9 cellular contexts compared by ENCODE assay signal in the genomic region with DNA sequence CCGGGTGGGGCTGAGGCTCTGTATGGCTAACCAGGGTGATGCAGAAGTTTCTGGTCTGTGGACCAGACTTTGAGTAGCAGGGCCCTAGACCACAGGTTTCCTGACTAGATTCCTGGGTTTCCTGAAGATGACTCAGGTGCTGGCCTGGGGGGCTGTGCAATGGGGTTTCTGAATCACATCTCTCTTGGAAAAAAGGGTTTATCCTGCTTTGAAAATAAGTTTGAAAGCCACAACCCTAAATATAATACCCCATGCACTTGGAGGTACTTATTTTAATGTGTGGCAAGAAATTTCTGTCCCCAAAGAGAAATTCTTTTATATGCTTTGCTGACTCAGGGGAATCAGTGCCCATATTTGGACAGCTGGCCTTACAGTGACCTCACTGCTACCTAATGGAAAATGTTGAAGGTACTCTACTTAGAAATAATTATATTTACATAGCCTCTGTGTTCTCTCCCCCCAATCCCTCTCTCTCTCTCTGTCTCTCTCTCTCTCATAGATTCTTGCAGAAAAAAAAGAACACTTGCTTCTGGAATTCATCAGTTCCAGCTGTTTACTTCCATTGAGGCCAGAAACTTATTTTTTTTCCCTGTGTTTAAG.
DNase-seq lines count a peak whose midpoint lies in the region; ATAC-seq and TF ChIP-seq lines count a peak whose summit lies in the region.
"Had no signal": no experiment of that assay in that cellular context is flagged by ENCODE, and none has a peak within 500 bp of the region (broad histone marks: within the 10 kb centered on the region; RNA-seq: fewer than 3 reads in every experiment).

No MANE protein-coding gene starts in this region.

- H3K9me3 ChIP-seq in muscle layer of colon (ENCODE audit: low read length) (no peaks in the 10 kb centered on the region), mucosa of descending colon (no peaks in the 10 kb centered on the region)

- peak overlapping the region; percentile 88 for H3K27ac ChIP-seq in muscle layer of colon (ENCODE audit: low read depth, low read length)

- no peak for ATAC-seq in mucosa of descending colon

- no peak overlapping the region for H3K27ac Mint-ChIP-seq in chondrocyte (ENCODE audit: unreplicated experiment)

- H3K9ac ChIP-seq in muscle layer of colon (ENCODE audit: low read length) = no peak overlapping the region

- H3K36me3 ChIP-seq in muscle layer of colon (ENCODE audit: insufficient read depth, low read length) = no peaks in the 10 kb centered on the region
- no peaks in the 10 kb centered on the region for H3K36me3 ChIP-seq in mucosa of descending colon (ENCODE audit: low read depth)

- peak; percentile 69 for DNase-seq in DMS53 (lab: John Stamatoyannopoulos, UW)
- peak; percentile 96 for DNase-seq in HT1080 (ENCODE audit: low read depth)
- peak; percentile 86 for DNase-seq in astrocyte of the hippocampus (ENCODE audit: low read depth, low spot score)
- DNase-seq in chondrocyte (ENCODE audit: low spot score) = no peak
- DNase-seq in anterior cingulate cortex (lab: John Stamatoyannopoulos, UW) = no peak
- DNase-seq in D341Med (ENCODE audit: low spot score) = no peak
- no peak for DNase-seq in mucosa of descending colon
- DNase-seq: activated gamma-delta T cell treated with Interleukin-2 at 50 U/mL for 16 hours had no signal

- H3K27me3 ChIP-seq in muscle layer of colon (ENCODE audit: control insufficient read depth in 1 of 2, insufficient read depth in 2 of 2, low read length in 2 of 2) = no peaks in the 10 kb centered on the region

- no peaks in the 10 kb centered on the region for H3K36me3 Mint-ChIP-seq in chondrocyte (ENCODE audit: low read depth)

- H3K4me3 ChIP-seq in muscle layer of colon (ENCODE audit: low read depth in 1 of 2, low read length in 2 of 2) (no peak overlapping the region), mucosa of descending colon (no peak overlapping the region)

- peaks cover 45% of the 10 kb centered on the region for H3K4me1 Mint-ChIP-seq in chondrocyte (ENCODE audit: low read depth)

- H3K4me1 ChIP-seq in muscle layer of colon (ENCODE audit: insufficient read depth, low read length) = peaks cover 84% of the 10 kb centered on the region
- H3K4me1 ChIP-seq in mucosa of descending colon (ENCODE audit: low read depth) = peaks cover 2% of the 10 kb centered on the region

- H3K27me3 Mint-ChIP-seq in chondrocyte (ENCODE audit: low read depth) = no peaks in the 10 kb centered on the region

- H3K4me3 Mint-ChIP-seq in chondrocyte (ENCODE audit: unreplicated experiment) = no peak overlapping the region

- H3K9me3 Mint-ChIP-seq in chondrocyte (ENCODE audit: low read depth) = no peaks in the 10 kb centered on the region

- TF ChIP-seq CTCF in chondrocyte (IDR thresholded peaks at IDR 0.05) = no peak
- no peak for TF ChIP-seq CTCF in mucosa of descending colon (IDR thresholded peaks at IDR 0.05)

- intact Hi-C loops in mucosa of descending colon (cut with DNase I, micrococcal nuclease) = no loop called here

Comparison
In these comparisons a context has a peak if more than half of its experiments do, and no peak if none do; other contexts are left out.
1. DNase-seq: peak in DMS53 (single experiment), HT1080 (single experiment) and astrocyte of the hippocampus (single experiment); none in chondrocyte (single experiment), anterior cingulate cortex (0 of 58), D341Med (single experiment) and mucosa of descending colon (0 of 3).